In genomic region chr2:183123117-183123958, GRCh38 we compare ENCODE assay signal across 8 cellular contexts.
DNase-seq lines count a peak whose midpoint lies in the region; ATAC-seq, FAIRE-seq and TF ChIP-seq lines count a peak whose summit lies in the region.

No MANE protein-coding gene starts in this region.

- H3K27ac Mint-ChIP-seq in effector memory CD8-positive, alpha-beta T cell, result peak overlapping the region; percentile 95
- H3K27ac Mint-ChIP-seq in nephron progenitor cell, result peak overlapping the region; percentile 99

- peaks cover 14 to 29% of the 10 kb centered on the region in 2 donors for H3K4me1 Mint-ChIP-seq in effector memory CD8-positive, alpha-beta T cell (ENCODE audit: low read depth in 2 of 2)
- H3K4me1 Mint-ChIP-seq in nephron progenitor cell, result peaks cover 27% of the 10 kb centered on the region

- no peak for TF ChIP-seq CTCF in D721Med (IDR thresholded peaks at IDR 0.05; ENCODE audit: insufficient read depth, missing control alignments)
- TF ChIP-seq CTCF in nephron progenitor cell (IDR thresholded peaks at IDR 0.05), result no peak

- peak overlapping the region; percentile 90 to 93 for H3K4me3 Mint-ChIP-seq in effector memory CD8-positive, alpha-beta T cell
- peak overlapping the region; percentile 96 for H3K4me3 Mint-ChIP-seq in nephron progenitor cell

- H3K27me3 Mint-ChIP-seq in effector memory CD8-positive, alpha-beta T cell, result peaks cover 18 to 30% of the 10 kb centered on the region in 2 donors
- no peaks in the 10 kb centered on the region for H3K27me3 Mint-ChIP-seq in nephron progenitor cell (ENCODE audit: low read depth, poor library complexity)

- DNase-seq in D721Med (ENCODE audit: insufficient read length, low spot score) (no peak), OCI-M1 (lab: John Stamatoyannopoulos, UW) (peak; percentile 66), nephron progenitor cell (no peak), NCI-H128 (lab: John Stamatoyannopoulos, UW; ENCODE audit: unreplicated experiment) (no peak), DMS153 treated with DMSO at 0.1 percent for 48 hours (lab: John Stamatoyannopoulos, UW; ENCODE audit: unreplicated experiment) (no peak), hippocampal formation (lab: John Stamatoyannopoulos, UW) (no peak)
- DNase-seq in effector memory CD8-positive, alpha-beta T cell, result no peak

- peak; percentile 66 for FAIRE-seq in D721Med (lab: Jason Lieb, UNC)

- peaks cover 13% of the 10 kb centered on the region for H3K36me3 Mint-ChIP-seq in effector memory CD8-positive, alpha-beta T cell (ENCODE audit: insufficient read depth)
- peaks cover 3% of the 10 kb centered on the region for H3K36me3 Mint-ChIP-seq in nephron progenitor cell (ENCODE audit: low read depth)

- no peaks in the 10 kb centered on the region for H3K9me3 Mint-ChIP-seq in effector memory CD8-positive, alpha-beta T cell
- H3K9me3 Mint-ChIP-seq in nephron progenitor cell, result no peaks in the 10 kb centered on the region

- ATAC-seq in effector memory CD8-positive, alpha-beta T cell (replicated peaks), result no peak
- ATAC-seq in HG02798 (IDR thresholded peaks at IDR 0.05; ENCODE audit: poor library complexity, unreplicated experiment), result no peak
